8 cellular contexts compared by ENCODE assay signal in the genomic region with DNA sequence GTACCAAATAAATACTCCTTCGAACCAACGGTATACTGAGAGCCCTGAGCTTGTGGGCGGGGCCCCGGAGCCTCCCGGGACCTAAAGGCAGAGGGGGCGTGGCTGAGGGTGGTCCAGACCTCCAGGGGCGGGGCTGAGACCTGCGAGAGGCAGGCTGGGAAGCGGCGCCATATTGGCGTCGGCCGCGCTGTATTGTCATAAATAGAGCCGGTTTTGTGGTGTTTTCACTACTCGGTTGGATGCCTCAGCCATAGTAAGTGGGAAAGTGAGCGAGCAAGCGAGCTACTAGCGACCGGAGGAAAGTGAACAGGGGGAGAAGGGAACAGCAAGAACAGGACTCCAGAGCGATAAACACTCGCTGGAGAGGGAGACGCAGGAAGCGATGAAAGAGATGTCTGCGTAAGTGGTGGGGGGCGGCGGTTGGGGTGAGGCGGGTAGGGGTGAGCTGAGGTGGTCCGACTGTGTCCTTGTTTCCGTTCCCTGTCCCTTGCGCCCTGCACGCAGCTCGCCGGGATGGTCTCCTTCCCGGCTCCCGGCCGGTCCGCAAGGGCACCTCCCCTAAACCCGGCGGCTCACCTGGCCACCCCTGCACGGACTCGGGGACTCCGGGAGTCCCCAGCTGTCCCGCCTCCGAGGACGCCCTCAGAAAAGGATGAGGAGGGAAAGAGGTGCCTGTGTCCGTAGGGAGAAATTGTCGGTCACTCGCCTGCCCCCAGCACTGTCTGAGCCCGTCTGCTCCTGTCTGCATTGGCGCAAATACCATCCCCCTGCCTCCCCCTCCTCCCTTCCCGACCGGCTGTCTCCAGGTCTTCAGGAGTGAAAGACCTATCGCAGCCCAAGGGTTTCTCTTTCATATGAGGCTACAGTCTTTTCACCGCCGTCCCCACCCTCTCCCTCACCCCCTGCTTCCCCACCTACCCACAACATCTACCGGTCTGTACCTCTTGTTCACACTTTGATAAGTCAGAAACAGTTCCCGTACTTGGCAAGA. TPM values are rescaled to one million over a fixed set of nuclear protein-coding genes. Genes with fewer than 3 reads are reported as not detected.
DNase-seq lines count a peak whose midpoint lies in the region; ATAC-seq lines count a peak whose summit lies in the region.

TSS of gene PAPOLG (plus strand) at position 172 of the 991 bp plus-strand sequence. CDS start at position 383, 211 bp downstream.

- H3K27me3 Mint-ChIP-seq in CD8-positive, alpha-beta memory T cell = no peaks in the 10 kb centered on the region
- H3K27me3 Mint-ChIP-seq in effector memory CD8-positive, alpha-beta T cell = no peaks in the 10 kb centered on the region
- H3K27me3 Mint-ChIP-seq in memory B cell = no peaks in the 10 kb centered on the region

- CTCF ChIA-PET in CD8-positive, alpha-beta memory T cell (lab: Charles Lee) = interaction anchor here (0.6 to 1.6 kb wide), 6 partner anchors 21 to 242 kb away, joined by 3 to 7 read pairs (median 3); no protein-coding TSS in a partner anchor

- peak within 1 kb of the TSS; percentile 98 to 100 (median 100) for H3K4me3 Mint-ChIP-seq in CD8-positive, alpha-beta memory T cell
- H3K4me3 Mint-ChIP-seq in effector memory CD8-positive, alpha-beta T cell = peak within 1 kb of the TSS; percentile 94 to 98
- H3K4me3 Mint-ChIP-seq in memory B cell = peak within 1 kb of the TSS; percentile 100

- peaks cover 17% of the 10 kb centered on the region for H3K4me1 ChIP-seq in CD8-positive, alpha-beta memory T cell (ENCODE audit: insufficient read depth, low read length)

- peaks cover 20% of the 10 kb centered on the region for H3K36me3 ChIP-seq in CD8-positive, alpha-beta memory T cell (ENCODE audit: insufficient read depth, low read length)

- no peaks in the 10 kb centered on the region for H3K9me3 Mint-ChIP-seq in CD8-positive, alpha-beta memory T cell
- no peaks in the 10 kb centered on the region for H3K9me3 Mint-ChIP-seq in effector memory CD8-positive, alpha-beta T cell
- no peaks in the 10 kb centered on the region for H3K9me3 Mint-ChIP-seq in memory B cell

- H3K4me3 ChIP-seq in CD8-positive, alpha-beta memory T cell (ENCODE audit: low read length) = peak within 1 kb of the TSS; percentile 90

- peaks cover 9 to 32% (median 9%) of the 10 kb centered on the region in 3 donors for H3K36me3 Mint-ChIP-seq in CD8-positive, alpha-beta memory T cell
- H3K36me3 Mint-ChIP-seq in effector memory CD8-positive, alpha-beta T cell (ENCODE audit: insufficient read depth) = peaks cover 31% of the 10 kb centered on the region
- H3K36me3 Mint-ChIP-seq in memory B cell = peaks cover 10% of the 10 kb centered on the region

- ATAC-seq in GM19468 (IDR thresholded peaks at IDR 0.05; ENCODE audit: extremely low read depth, unreplicated experiment) (peak; percentile 87), memory B cell (ENCODE audit: low read depth) (peak; percentile 97)
- ATAC-seq in effector memory CD8-positive, alpha-beta T cell (replicated peaks) = peak; percentile 96

- peak within 1 kb of the TSS; percentile 78 for H3K27ac ChIP-seq in CD8-positive, alpha-beta memory T cell (ENCODE audit: low read depth, low read length)

- DNase-seq in CD8-positive, alpha-beta memory T cell = peak; percentile 91 to 97 (median 95)
- DNase-seq in HS-5 (ENCODE audit: low read depth) (peak; percentile 63), memory B cell (ENCODE audit: low spot score in 2 of 2) (peak; percentile 97)
- DNase-seq in NK-92 treated with Interleukin-12 subunit alpha and Interleukin-12 subunit beta, amount 100 ng/mL, for 24 hours (lab: John Stamatoyannopoulos, UW) = peak; percentile 85
- DNase-seq in activated CD8-positive, alpha-beta memory T cell treated with anti-CD3 and anti-CD28 coated beads for 24 hours = peak; percentile 99
- DNase-seq in effector memory CD8-positive, alpha-beta T cell = peak; percentile 95 to 98 (median 97)
- DNase-seq in stimulated activated CD8-positive, alpha-beta memory T cell treated with anti-CD3 and anti-CD28 coated beads, Interleukin-12 subunit alpha, Interleukin-12 subunit beta, amount 100 ng/mL, for 24 hours (ENCODE audit: extremely low read depth) = peak; percentile 95

- no peaks in the 10 kb centered on the region for H3K27me3 ChIP-seq in CD8-positive, alpha-beta memory T cell (ENCODE audit: insufficient read depth, low read length, poor library complexity, severe bottlenecking)

- H3K27ac Mint-ChIP-seq in CD8-positive, alpha-beta memory T cell = peak within 1 kb of the TSS; percentile 86 to 100 (median 99)
- H3K27ac Mint-ChIP-seq in effector memory CD8-positive, alpha-beta T cell = peak within 1 kb of the TSS; percentile 94 to 96
- H3K27ac Mint-ChIP-seq in memory B cell = peak within 1 kb of the TSS; percentile 98

- POLR2A ChIA-PET in CD8-positive, alpha-beta memory T cell (lab: Charles Lee) = interaction anchor here (0.6 to 1.4 kb wide), 5 partner anchors 8 to 125 kb away, joined by 3 to 7 read pairs (median 5); partner anchors contain the start of gene REL

- H3K9me3 ChIP-seq in CD8-positive, alpha-beta memory T cell (ENCODE audit: low read length) = no peaks in the 10 kb centered on the region

- H3K4me1 Mint-ChIP-seq in CD8-positive, alpha-beta memory T cell = peaks cover 43 to 53% (median 51%) of the 10 kb centered on the region in 3 donors
- H3K4me1 Mint-ChIP-seq in effector memory CD8-positive, alpha-beta T cell (ENCODE audit: low read depth in 2 of 2) = peaks cover 17 to 26% of the 10 kb centered on the region in 2 donors
- peaks cover 21% of the 10 kb centered on the region for H3K4me1 Mint-ChIP-seq in memory B cell

RNA-seq across cellular contexts. Expression of gene PAPOLG, which starts in this region (rescaled TPM):
- total RNA-seq in CD8-positive, alpha-beta memory T cell = 10 to 100 TPM; 16.8 to 18.9 TPM
- 15.0 TPM for polyA plus RNA-seq in CD8-positive, alpha-beta memory T cell

Comparison
In these comparisons a context has a peak if more than half of its experiments do, and no peak if none do; other contexts are left out.
1. Peak in every context shown above with its lines: DNase-seq, ATAC-seq, H3K4me3 ChIP-seq and H3K27ac ChIP-seq.